Comparison of ENCODE assay signal across 1 cellular context in genomic region chr2:28355521-28356094, GRCh38.
A peak's percentile ranks its signal among the peaks of the same experiment; 100 is the strongest.
TF ChIP-seq lines count a peak whose summit lies in the region.

No MANE protein-coding gene starts in this region.

TF ChIP-seq in HepG2, 621 proteins besides CTCF, POLR2A, EP300 and RAD21:
- TF ChIP-seq, protein P1, sequence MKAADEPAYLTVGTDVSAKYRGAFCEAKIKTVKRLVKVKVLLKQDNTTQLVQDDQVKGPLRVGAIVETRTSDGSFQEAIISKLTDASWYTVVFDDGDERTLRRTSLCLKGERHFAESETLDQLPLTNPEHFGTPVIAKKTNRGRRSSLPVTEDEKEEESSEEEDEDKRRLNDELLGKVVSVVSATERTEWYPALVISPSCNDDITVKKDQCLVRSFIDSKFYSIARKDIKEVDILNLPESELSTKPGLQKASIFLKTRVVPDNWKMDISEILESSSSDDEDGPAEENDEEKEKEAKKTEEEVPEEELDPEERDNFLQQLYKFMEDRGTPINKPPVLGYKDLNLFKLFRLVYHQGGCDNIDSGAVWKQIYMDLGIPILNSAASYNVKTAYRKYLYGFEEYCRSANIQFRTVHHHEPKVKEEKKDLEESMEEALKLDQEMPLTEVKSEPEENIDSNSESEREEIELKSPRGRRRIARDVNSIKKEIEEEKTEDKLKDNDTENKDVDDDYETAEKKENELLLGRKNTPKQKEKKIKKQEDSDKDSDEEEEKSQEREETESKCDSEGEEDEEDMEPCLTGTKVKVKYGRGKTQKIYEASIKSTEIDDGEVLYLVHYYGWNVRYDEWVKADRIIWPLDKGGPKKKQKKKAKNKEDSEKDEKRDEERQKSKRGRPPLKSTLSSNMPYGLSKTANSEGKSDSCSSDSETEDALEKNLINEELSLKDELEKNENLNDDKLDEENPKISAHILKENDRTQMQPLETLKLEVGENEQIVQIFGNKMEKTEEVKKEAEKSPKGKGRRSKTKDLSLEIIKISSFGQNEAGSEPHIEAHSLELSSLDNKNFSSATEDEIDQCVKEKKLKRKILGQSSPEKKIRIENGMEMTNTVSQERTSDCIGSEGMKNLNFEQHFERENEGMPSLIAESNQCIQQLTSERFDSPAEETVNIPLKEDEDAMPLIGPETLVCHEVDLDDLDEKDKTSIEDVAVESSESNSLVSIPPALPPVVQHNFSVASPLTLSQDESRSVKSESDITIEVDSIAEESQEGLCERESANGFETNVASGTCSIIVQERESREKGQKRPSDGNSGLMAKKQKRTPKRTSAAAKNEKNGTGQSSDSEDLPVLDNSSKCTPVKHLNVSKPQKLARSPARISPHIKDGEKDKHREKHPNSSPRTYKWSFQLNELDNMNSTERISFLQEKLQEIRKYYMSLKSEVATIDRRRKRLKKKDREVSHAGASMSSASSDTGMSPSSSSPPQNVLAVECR (CRISPR knock-in tag; IDR thresholded peaks at IDR 0.05; ENCODE audit: borderline replicate concordance), result peak; percentile 11; the same call in 1 of the 2 replicates
- TF ChIP-seq NR2F1 (CRISPR knock-in tag; IDR thresholded peaks at IDR 0.05) (peak in 1 of 2 experiments; percentile 41; a peak in 1 of 4 replicates), ELF3 (CRISPR knock-in tag; IDR thresholded peaks at IDR 0.05) (0 out of 2 replicates have a peak, but pooled peaks have one; percentile 3), ZNF446 (CRISPR knock-in tag; IDR thresholded peaks at IDR 0.05) (no peak), RARA (CRISPR knock-in tag; IDR thresholded peaks at IDR 0.05) (0 out of 2 replicates have a peak, but pooled peaks have one; percentile 11), YY1 (IDR thresholded peaks at IDR 0.05; ENCODE audit: insufficient read depth, insufficient replicate concordance, low read depth, low read length) (peak; percentile 51), RBM22 (optimal IDR thresholded peaks at IDR 0.05; ENCODE audit: low read length) (no peak), ZFP91 (CRISPR knock-in tag; IDR thresholded peaks at IDR 0.05; ENCODE audit: borderline replicate concordance) (0 out of 2 replicates have a peak, but pooled peaks have one; percentile 13), NFIB (CRISPR knock-in tag; IDR thresholded peaks at IDR 0.05; ENCODE audit: borderline replicate concordance) (0 out of 2 replicates have a peak, but pooled peaks have one; percentile 51), JUND (CRISPR knock-in tag; IDR thresholded peaks at IDR 0.05) (0 out of 2 replicates have a peak, but pooled peaks have one; percentile 31), ZNF256 (CRISPR knock-in tag; conservative IDR thresholded peaks at IDR 0.05) (no peak), NR2F6 (IDR thresholded peaks at IDR 0.05) (peak; percentile 69), NR2F6 (CRISPR knock-in tag; IDR thresholded peaks at IDR 0.05) (peak; percentile 79), SPEN (CRISPR knock-in tag; IDR thresholded peaks at IDR 0.05; ENCODE audit: low read depth) (0 out of 2 replicates have a peak, but pooled peaks have one; percentile 12), SIX1 (CRISPR knock-in tag; IDR thresholded peaks at IDR 0.05; ENCODE audit: borderline replicate concordance) (no peak), AGO2 (optimal IDR thresholded peaks at IDR 0.05; ENCODE audit: low read depth, low read length) (no peak)
- TF ChIP-seq, protein P2, sequence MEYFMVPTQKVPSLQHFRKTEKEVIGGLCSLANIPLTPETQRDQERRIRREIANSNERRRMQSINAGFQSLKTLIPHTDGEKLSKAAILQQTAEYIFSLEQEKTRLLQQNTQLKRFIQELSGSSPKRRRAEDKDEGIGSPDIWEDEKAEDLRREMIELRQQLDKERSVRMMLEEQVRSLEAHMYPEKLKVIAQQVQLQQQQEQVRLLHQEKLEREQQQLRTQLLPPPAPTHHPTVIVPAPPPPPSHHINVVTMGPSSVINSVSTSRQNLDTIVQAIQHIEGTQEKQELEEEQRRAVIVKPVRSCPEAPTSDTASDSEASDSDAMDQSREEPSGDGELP (IDR thresholded peaks at IDR 0.05; ENCODE audit: borderline replicate concordance, low read depth), result peak; percentile 13; the same call in 1 of the 2 replicates
- TF ChIP-seq, protein P3, sequence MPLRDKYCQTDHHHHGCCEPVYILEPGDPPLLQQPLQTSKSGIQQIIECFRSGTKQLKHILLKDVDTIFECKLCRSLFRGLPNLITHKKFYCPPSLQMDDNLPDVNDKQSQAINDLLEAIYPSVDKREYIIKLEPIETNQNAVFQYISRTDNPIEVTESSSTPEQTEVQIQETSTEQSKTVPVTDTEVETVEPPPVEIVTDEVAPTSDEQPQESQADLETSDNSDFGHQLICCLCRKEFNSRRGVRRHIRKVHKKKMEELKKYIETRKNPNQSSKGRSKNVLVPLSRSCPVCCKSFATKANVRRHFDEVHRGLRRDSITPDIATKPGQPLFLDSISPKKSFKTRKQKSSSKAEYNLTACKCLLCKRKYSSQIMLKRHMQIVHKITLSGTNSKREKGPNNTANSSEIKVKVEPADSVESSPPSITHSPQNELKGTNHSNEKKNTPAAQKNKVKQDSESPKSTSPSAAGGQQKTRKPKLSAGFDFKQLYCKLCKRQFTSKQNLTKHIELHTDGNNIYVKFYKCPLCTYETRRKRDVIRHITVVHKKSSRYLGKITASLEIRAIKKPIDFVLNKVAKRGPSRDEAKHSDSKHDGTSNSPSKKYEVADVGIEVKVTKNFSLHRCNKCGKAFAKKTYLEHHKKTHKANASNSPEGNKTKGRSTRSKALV (CRISPR knock-in tag; IDR thresholded peaks at IDR 0.05), result 0 out of 2 replicates have a peak, but pooled peaks have one; percentile 20
